ENCODE assay signal across 1 cellular context in genomic region chr5:150485770-150486401, GRCh38.
TF ChIP-seq lines count a peak whose summit lies in the region.

No MANE protein-coding gene starts in this region.

TF ChIP-seq in H1, 55 proteins besides CTCF, POLR2A, EP300 and RAD21:
- TF ChIP-seq RBBP5 (IDR thresholded peaks at IDR 0.05; ENCODE audit: borderline replicate concordance, low read depth, low read length) = no peak; the same call in 1 of the 2 replicates
- TF ChIP-seq SIN3A (conservative IDR thresholded peaks at IDR 0.05 in 1 of 2, IDR thresholded peaks at IDR 0.05 in 1 of 2; ENCODE audit: low read depth in 1 of 2, low read length in 2 of 2) = peak in 1 of 2 experiments; percentile 14; a peak in 1 of 4 replicates
- TF ChIP-seq MAFK (IDR thresholded peaks at IDR 0.05; ENCODE audit: low read depth, low read length) = no peak
- no peak for TF ChIP-seq HDAC6 (IDR thresholded peaks at IDR 0.05; ENCODE audit: low read depth, low read length)
- TF ChIP-seq SUZ12 (IDR thresholded peaks at IDR 0.05; ENCODE audit: low read length) = no peak
- peak; percentile 17 for TF ChIP-seq KDM4A (IDR thresholded peaks at IDR 0.05; ENCODE audit: low read depth, low read length, severe bottlenecking)
- peak; percentile 5 for TF ChIP-seq TAF7 (optimal IDR thresholded peaks at IDR 0.05; ENCODE audit: borderline replicate concordance, low read depth, low read length)
- TF ChIP-seq SP2 (IDR thresholded peaks at IDR 0.05; ENCODE audit: low read length) = no peak
- no peak; a peak in 1 of 4 replicates for TF ChIP-seq HDAC2 (IDR thresholded peaks at IDR 0.05; ENCODE audit: borderline replicate concordance in 1 of 2, low read depth in 2 of 2, low read length in 2 of 2)
- no peak for TF ChIP-seq JUN (IDR thresholded peaks at IDR 0.05; ENCODE audit: low read depth, low read length)
- TF ChIP-seq FOSL1 (IDR thresholded peaks at IDR 0.05; ENCODE audit: insufficient read depth, low read depth, low read length) = no peak
- TF ChIP-seq EZH2 (IDR thresholded peaks at IDR 0.05; ENCODE audit: low read depth, low read length, severe bottlenecking) = no peak
- no peak for TF ChIP-seq RFX5 (IDR thresholded peaks at IDR 0.05; ENCODE audit: borderline replicate concordance, low read depth, low read length)
- TF ChIP-seq CEBPB (IDR thresholded peaks at IDR 0.05; ENCODE audit: low read depth, low read length) = no peak
- TF ChIP-seq E2F6 (IDR thresholded peaks at IDR 0.05) = no peak
- TF ChIP-seq, protein P1, sequence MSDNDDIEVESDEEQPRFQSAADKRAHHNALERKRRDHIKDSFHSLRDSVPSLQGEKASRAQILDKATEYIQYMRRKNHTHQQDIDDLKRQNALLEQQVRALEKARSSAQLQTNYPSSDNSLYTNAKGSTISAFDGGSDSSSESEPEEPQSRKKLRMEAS (IDR thresholded peaks at IDR 0.05) = no peak
- no peak for TF ChIP-seq CBX5 (IDR thresholded peaks at IDR 0.05; ENCODE audit: low read depth, low read length)
- TF ChIP-seq CTBP2 (IDR thresholded peaks at IDR 0.05; ENCODE audit: borderline replicate concordance, insufficient read depth, insufficient read length, low read length) = no peak
- TF ChIP-seq CHD2 (IDR thresholded peaks at IDR 0.05; ENCODE audit: low read length) = no peak
- TF ChIP-seq POU5F1 (IDR thresholded peaks at IDR 0.05; ENCODE audit: low read depth, low read length) = no peak
- no peak for TF ChIP-seq CREB1 (IDR thresholded peaks at IDR 0.05)
- TF ChIP-seq RXRA (IDR thresholded peaks at IDR 0.05; ENCODE audit: insufficient read depth, low read depth, low read length) = no peak
- no peak for TF ChIP-seq SP1 (IDR thresholded peaks at IDR 0.05; ENCODE audit: low read depth, low read length)
- no peak for TF ChIP-seq SRF (IDR thresholded peaks at IDR 0.05; ENCODE audit: low read depth, low read length)
- no peak for TF ChIP-seq ZNF274 (IDR thresholded peaks at IDR 0.05; ENCODE audit: borderline replicate concordance, extremely low read depth, low read length)
- TF ChIP-seq RNF2 (IDR thresholded peaks at IDR 0.05; ENCODE audit: borderline replicate concordance, low read depth, low read length, missing control alignments, poor library complexity, severe bottlenecking) = no peak
- no peak for TF ChIP-seq JUND (IDR thresholded peaks at IDR 0.05; ENCODE audit: low read length)
- TF ChIP-seq TAF1 (IDR thresholded peaks at IDR 0.05; ENCODE audit: low read depth, low read length) = peak; percentile 49
- TF ChIP-seq ATF3 (IDR thresholded peaks at IDR 0.05; ENCODE audit: insufficient read depth, low read depth, low read length) = no peak
- TF ChIP-seq KDM1A (IDR thresholded peaks at IDR 0.05; ENCODE audit: borderline replicate concordance, low read length) = no peak
- TF ChIP-seq USF2 (IDR thresholded peaks at IDR 0.05; ENCODE audit: low read length) = peak; percentile 71
- TF ChIP-seq, protein P2, sequence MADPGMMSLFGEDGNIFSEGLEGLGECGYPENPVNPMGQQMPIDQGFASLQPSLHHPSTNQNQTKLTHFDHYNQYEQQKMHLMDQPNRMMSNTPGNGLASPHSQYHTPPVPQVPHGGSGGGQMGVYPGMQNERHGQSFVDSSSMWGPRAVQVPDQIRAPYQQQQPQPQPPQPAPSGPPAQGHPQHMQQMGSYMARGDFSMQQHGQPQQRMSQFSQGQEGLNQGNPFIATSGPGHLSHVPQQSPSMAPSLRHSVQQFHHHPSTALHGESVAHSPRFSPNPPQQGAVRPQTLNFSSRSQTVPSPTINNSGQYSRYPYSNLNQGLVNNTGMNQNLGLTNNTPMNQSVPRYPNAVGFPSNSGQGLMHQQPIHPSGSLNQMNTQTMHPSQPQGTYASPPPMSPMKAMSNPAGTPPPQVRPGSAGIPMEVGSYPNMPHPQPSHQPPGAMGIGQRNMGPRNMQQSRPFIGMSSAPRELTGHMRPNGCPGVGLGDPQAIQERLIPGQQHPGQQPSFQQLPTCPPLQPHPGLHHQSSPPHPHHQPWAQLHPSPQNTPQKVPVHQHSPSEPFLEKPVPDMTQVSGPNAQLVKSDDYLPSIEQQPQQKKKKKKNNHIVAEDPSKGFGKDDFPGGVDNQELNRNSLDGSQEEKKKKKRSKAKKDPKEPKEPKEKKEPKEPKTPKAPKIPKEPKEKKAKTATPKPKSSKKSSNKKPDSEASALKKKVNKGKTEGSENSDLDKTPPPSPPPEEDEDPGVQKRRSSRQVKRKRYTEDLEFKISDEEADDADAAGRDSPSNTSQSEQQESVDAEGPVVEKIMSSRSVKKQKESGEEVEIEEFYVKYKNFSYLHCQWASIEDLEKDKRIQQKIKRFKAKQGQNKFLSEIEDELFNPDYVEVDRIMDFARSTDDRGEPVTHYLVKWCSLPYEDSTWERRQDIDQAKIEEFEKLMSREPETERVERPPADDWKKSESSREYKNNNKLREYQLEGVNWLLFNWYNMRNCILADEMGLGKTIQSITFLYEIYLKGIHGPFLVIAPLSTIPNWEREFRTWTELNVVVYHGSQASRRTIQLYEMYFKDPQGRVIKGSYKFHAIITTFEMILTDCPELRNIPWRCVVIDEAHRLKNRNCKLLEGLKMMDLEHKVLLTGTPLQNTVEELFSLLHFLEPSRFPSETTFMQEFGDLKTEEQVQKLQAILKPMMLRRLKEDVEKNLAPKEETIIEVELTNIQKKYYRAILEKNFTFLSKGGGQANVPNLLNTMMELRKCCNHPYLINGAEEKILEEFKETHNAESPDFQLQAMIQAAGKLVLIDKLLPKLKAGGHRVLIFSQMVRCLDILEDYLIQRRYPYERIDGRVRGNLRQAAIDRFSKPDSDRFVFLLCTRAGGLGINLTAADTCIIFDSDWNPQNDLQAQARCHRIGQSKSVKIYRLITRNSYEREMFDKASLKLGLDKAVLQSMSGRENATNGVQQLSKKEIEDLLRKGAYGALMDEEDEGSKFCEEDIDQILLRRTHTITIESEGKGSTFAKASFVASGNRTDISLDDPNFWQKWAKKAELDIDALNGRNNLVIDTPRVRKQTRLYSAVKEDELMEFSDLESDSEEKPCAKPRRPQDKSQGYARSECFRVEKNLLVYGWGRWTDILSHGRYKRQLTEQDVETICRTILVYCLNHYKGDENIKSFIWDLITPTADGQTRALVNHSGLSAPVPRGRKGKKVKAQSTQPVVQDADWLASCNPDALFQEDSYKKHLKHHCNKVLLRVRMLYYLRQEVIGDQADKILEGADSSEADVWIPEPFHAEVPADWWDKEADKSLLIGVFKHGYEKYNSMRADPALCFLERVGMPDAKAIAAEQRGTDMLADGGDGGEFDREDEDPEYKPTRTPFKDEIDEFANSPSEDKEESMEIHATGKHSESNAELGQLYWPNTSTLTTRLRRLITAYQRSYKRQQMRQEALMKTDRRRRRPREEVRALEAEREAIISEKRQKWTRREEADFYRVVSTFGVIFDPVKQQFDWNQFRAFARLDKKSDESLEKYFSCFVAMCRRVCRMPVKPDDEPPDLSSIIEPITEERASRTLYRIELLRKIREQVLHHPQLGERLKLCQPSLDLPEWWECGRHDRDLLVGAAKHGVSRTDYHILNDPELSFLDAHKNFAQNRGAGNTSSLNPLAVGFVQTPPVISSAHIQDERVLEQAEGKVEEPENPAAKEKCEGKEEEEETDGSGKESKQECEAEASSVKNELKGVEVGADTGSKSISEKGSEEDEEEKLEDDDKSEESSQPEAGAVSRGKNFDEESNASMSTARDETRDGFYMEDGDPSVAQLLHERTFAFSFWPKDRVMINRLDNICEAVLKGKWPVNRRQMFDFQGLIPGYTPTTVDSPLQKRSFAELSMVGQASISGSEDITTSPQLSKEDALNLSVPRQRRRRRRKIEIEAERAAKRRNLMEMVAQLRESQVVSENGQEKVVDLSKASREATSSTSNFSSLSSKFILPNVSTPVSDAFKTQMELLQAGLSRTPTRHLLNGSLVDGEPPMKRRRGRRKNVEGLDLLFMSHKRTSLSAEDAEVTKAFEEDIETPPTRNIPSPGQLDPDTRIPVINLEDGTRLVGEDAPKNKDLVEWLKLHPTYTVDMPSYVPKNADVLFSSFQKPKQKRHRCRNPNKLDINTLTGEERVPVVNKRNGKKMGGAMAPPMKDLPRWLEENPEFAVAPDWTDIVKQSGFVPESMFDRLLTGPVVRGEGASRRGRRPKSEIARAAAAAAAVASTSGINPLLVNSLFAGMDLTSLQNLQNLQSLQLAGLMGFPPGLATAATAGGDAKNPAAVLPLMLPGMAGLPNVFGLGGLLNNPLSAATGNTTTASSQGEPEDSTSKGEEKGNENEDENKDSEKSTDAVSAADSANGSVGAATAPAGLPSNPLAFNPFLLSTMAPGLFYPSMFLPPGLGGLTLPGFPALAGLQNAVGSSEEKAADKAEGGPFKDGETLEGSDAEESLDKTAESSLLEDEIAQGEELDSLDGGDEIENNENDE (IDR thresholded peaks at IDR 0.05; ENCODE audit: insufficient replicate concordance, low read length) = no peak
- TF ChIP-seq NANOG (IDR thresholded peaks at IDR 0.05; ENCODE audit: insufficient read depth, low read depth, low read length, poor library complexity, severe bottlenecking) = no peak
- TF ChIP-seq GABPA (IDR thresholded peaks at IDR 0.05; ENCODE audit: borderline replicate concordance, insufficient read depth, low read length) = no peak
- TF ChIP-seq BCL11A (IDR thresholded peaks at IDR 0.05; ENCODE audit: low read depth in 2 of 2, low read length in 2 of 2) = no peak
- peak; percentile 79 for TF ChIP-seq PHF8 (conservative IDR thresholded peaks at IDR 0.05; ENCODE audit: low read depth, low read length)
- no peak for TF ChIP-seq YY1 (IDR thresholded peaks at IDR 0.05; ENCODE audit: low read depth, low read length)
- no peak for TF ChIP-seq GTF2F1 (IDR thresholded peaks at IDR 0.05; ENCODE audit: borderline replicate concordance, low read depth, low read length)
- no peak for TF ChIP-seq POLR2AphosphoS5 (IDR thresholded peaks at IDR 0.05; ENCODE audit: low read depth, low read length)
- TF ChIP-seq TCF12 (IDR thresholded peaks at IDR 0.05; ENCODE audit: low read depth, low read length) = no peak
- no peak for TF ChIP-seq TBP (IDR thresholded peaks at IDR 0.05; ENCODE audit: low read depth, low read length)
- TF ChIP-seq TEAD4 (IDR thresholded peaks at IDR 0.05; ENCODE audit: low read depth, low read length) = no peak
- no peak for TF ChIP-seq BRCA1 (IDR thresholded peaks at IDR 0.05; ENCODE audit: low read depth, low read length)
- no peak for TF ChIP-seq ASH2L (IDR thresholded peaks at IDR 0.05; ENCODE audit: low read length)
- TF ChIP-seq SIRT6 (IDR thresholded peaks at IDR 0.05; ENCODE audit: low read length) = no peak
- no peak for TF ChIP-seq SP4 (IDR thresholded peaks at IDR 0.05; ENCODE audit: low read length)
- no peak for TF ChIP-seq EGR1 (IDR thresholded peaks at IDR 0.05; ENCODE audit: borderline replicate concordance, low read depth, low read length)
